ENCODE assay signal across 9 cellular contexts in genomic region chr9:14309403-14309802, GRCh38. TPM values are rescaled to one million over a fixed set of nuclear protein-coding genes. Genes with fewer than 3 reads are reported as not detected.
DNase-seq lines count a peak whose midpoint lies in the region; ATAC-seq, FAIRE-seq and TF ChIP-seq lines count a peak whose summit lies in the region.
"Had no signal": no experiment of that assay in that cellular context is flagged by ENCODE, and none has a peak within 500 bp of the region (broad histone marks: within the 10 kb centered on the region; RNA-seq: fewer than 3 reads in every experiment).

No MANE protein-coding gene starts in this region.

- ATAC-seq in mucosa of descending colon = peak; percentile 58
- no peak for ATAC-seq in GM21723 (IDR thresholded peaks at IDR 0.05; ENCODE audit: unreplicated experiment)
- ATAC-seq in HG03342 (IDR thresholded peaks at IDR 0.05; ENCODE audit: unreplicated experiment) = no peak

- H3K27me3 ChIP-seq in dorsolateral prefrontal cortex (peaks cover 0 to 9% (median 0%) of the 10 kb centered on the region in 45 donors), HAP-1 (ENCODE audit: low read depth) (no peaks in the 10 kb centered on the region)

- TF ChIP-seq CTCF in dorsolateral prefrontal cortex (IDR thresholded peaks at IDR 0.05 in 54 of 56, conservative IDR thresholded peaks at IDR 0.05 in 2 of 56; ENCODE audit: low read depth in 1 of 56, partially characterized antibody in 56 of 56) (no peak), mucosa of descending colon (IDR thresholded peaks at IDR 0.05) (no peak), D721Med (IDR thresholded peaks at IDR 0.05; ENCODE audit: insufficient read depth, missing control alignments) (no peak)

- H3K36me3 ChIP-seq in mucosa of descending colon (ENCODE audit: low read depth) (no peaks in the 10 kb centered on the region), HAP-1 (replicated peaks) (peaks cover 14% of the 10 kb centered on the region)

- intact Hi-C loops in dorsolateral prefrontal cortex (cut with DNase I) (loop anchor here in 1 of 2 donors (5.0 to 10.0 kb wide), 2 partner anchors 55 to 107 kb away; no protein-coding TSS in a partner anchor), mucosa of descending colon (cut with DNase I, micrococcal nuclease) (no loop called here)

- in situ Hi-C loops in HAP-1 (cut with MboI; ENCODE audit: low sequenced_read_pairs) = loop anchor here (25.0 kb wide), 1 partner anchor 172 kb away; no protein-coding TSS in a partner anchor

- DNase-seq in COLO829 (ENCODE audit: low spot score) (peak; percentile 68), OCI-M1 (lab: John Stamatoyannopoulos, UW) (peak; percentile 78), dorsolateral prefrontal cortex (no peak), mucosa of descending colon (no peak), HAP-1 (ENCODE audit: low spot score in 2 of 2) (no peak), D721Med (ENCODE audit: insufficient read length, low spot score) (no peak)
- DNase-seq: islet precursor cell had no signal

- H3K4me1 ChIP-seq in mucosa of descending colon (ENCODE audit: low read depth) = no peaks in the 10 kb centered on the region
- H3K4me1 ChIP-seq in HAP-1 = peaks cover 32% of the 10 kb centered on the region

- FAIRE-seq in D721Med (lab: Jason Lieb, UNC) = no peak

- H3K9me3 ChIP-seq in mucosa of descending colon (no peaks in the 10 kb centered on the region), HAP-1 (no peaks in the 10 kb centered on the region)

- H3K27ac ChIP-seq in dorsolateral prefrontal cortex = peak overlapping the region in 54 of 59 donors; percentile 5 to 98 (median 90)

- H3K4me3 ChIP-seq in dorsolateral prefrontal cortex (peak overlapping the region in 54 of 59 donors; percentile 6 to 92 (median 76)), mucosa of descending colon (no peak overlapping the region), HAP-1 (no peak overlapping the region)

RNA-seq across cellular contexts. Expression of gene NFIB, which starts 4.5 kb away (rescaled TPM):
- total RNA-seq in dorsolateral prefrontal cortex (100 to 1,000 TPM in 28 of 120 experiments, 10 to 100 TPM in 92; 57.4 to 185 (median 86.8) TPM), mucosa of descending colon (10 to 100 TPM; 59.7 to 85.5 (median 62.6) TPM)

Comparison
In these comparisons a context has a peak if more than half of its experiments do, and no peak if none do; other contexts are left out.
1. DNase-seq: peak in COLO829 (single experiment) and OCI-M1 (single experiment); none in dorsolateral prefrontal cortex (0 of 10), mucosa of descending colon (0 of 3), HAP-1 (0 of 2) and D721Med (single experiment).
2. H3K4me3 ChIP-seq: peak in dorsolateral prefrontal cortex (54 of 59); none in mucosa of descending colon (single experiment) and HAP-1 (single experiment).